10 cellular contexts compared by ENCODE assay signal in genomic region chr4:7333024-7333780, GRCh38.
"Had no signal": no experiment of that assay in that cellular context is flagged by ENCODE, and none has a peak within 500 bp of the region (broad histone marks: within the 10 kb centered on the region; RNA-seq: fewer than 3 reads in every experiment).

No MANE protein-coding gene starts in this region.

- H3K36me3 ChIP-seq: stomach had no signal

- H3K9me3 ChIP-seq: stomach had no signal

- H3K9me3 Mint-ChIP-seq: mesothelial cell of epicardium had no signal

- H3K36me3 Mint-ChIP-seq: mesothelial cell of epicardium, natural killer cell had no signal

- H3K4me3 Mint-ChIP-seq: mesothelial cell of epicardium, natural killer cell, neural crest cell had no signal

- ATAC-seq: esophagus mucosa, natural killer cell had no signal

- H3K27ac Mint-ChIP-seq: mesothelial cell of epicardium, natural killer cell had no signal

- H3K4me3 ChIP-seq: stomach had no signal

- DNase-seq: central memory CD4-positive, alpha-beta T cell; effector memory CD4-positive, alpha-beta T cell; natural killer cell; occipital lobe; stimulated activated naive CD4-positive, alpha-beta T cell; stomach; trophoblast cell had no signal
